17 cellular contexts compared by ENCODE assay signal in genomic region chr7:123771846-123772245, GRCh38. TPM values are rescaled to one million over a fixed set of nuclear protein-coding genes. Genes with fewer than 3 reads are reported as not detected.
A peak's percentile ranks its signal among the peaks of the same experiment; 100 is the strongest.
DNase-seq lines count a peak whose midpoint lies in the region; ATAC-seq and TF ChIP-seq lines count a peak whose summit lies in the region.
"Had no signal": no experiment of that assay in that cellular context is flagged by ENCODE, and none has a peak within 500 bp of the region (broad histone marks: within the 10 kb centered on the region; RNA-seq: fewer than 3 reads in every experiment).

No MANE protein-coding gene starts in this region.

- no peak for TF ChIP-seq CTCF in WTC11 (IDR thresholded peaks at IDR 0.05)
- TF ChIP-seq CTCF in omental fat pad (IDR thresholded peaks at IDR 0.05) = no peak

- peak; percentile 19 for DNase-seq in NCI-H82 (lab: John Stamatoyannopoulos, UW)
- no peak for DNase-seq in NCI-H82 treated with DMSO at 0.1 percent for 48 hours (lab: John Stamatoyannopoulos, UW; ENCODE audit: unreplicated experiment)
- DNase-seq in ELF-1 (ENCODE audit: low read depth, low spot score) = peak; percentile 44
- DNase-seq in WTC11 (ENCODE audit: low spot score) = no peak
- no peak for DNase-seq in epithelial cell of prostate (ENCODE audit: low read depth, low spot score)
- no peak for DNase-seq in omental fat pad (ENCODE audit: low spot score)
- DNase-seq: AML-193; BE2C; Calu3; CD4-positive, alpha-beta memory T cell; COR-L47; DMS79 treated with DMSO at 0.1 percent for 48 hours; GOT3; HFFc6 had no signal

- ATAC-seq in WTC11 = 0 out of 2 replicates have a peak, but pooled peaks have one; percentile 18
- no peak for ATAC-seq in omental fat pad (ENCODE audit: low FRiP score)
- no peak for ATAC-seq in GM18520 (IDR thresholded peaks at IDR 0.05; ENCODE audit: unreplicated experiment)
- ATAC-seq in GM21737 (IDR thresholded peaks at IDR 0.05; ENCODE audit: unreplicated experiment) = no peak

- POLR2A ChIA-PET in WTC11 (lab: Charles Lee) = interaction anchor here (0.7 kb wide), 1 partner anchor 20 kb away, joined by 3 read pairs; no protein-coding TSS in a partner anchor

- no peak overlapping the region for H3K4me3 Mint-ChIP-seq in WTC11
- H3K4me3 Mint-ChIP-seq: CD4-positive, alpha-beta memory T cell; HFFc6 had no signal

- no peaks in the 10 kb centered on the region for H3K9me3 Mint-ChIP-seq in WTC11
- H3K9me3 Mint-ChIP-seq: CD4-positive, alpha-beta memory T cell; HFFc6 had no signal

- peaks cover 31% of the 10 kb centered on the region for H3K4me1 Mint-ChIP-seq in WTC11

- no peaks in the 10 kb centered on the region for H3K36me3 Mint-ChIP-seq in WTC11
- H3K36me3 Mint-ChIP-seq: CD4-positive, alpha-beta memory T cell had no signal

- CTCF ChIA-PET in WTC11 (lab: Charles Lee) = interaction anchor here (0.7 to 2.1 kb wide), 2 partner anchors 21 to 100 kb away, joined by 4 to 7 read pairs; no protein-coding TSS in a partner anchor

- H3K27ac Mint-ChIP-seq in WTC11 = no peak overlapping the region
- H3K27ac Mint-ChIP-seq: HFFc6 had no signal

- peak overlapping the region; percentile 84 for H3K27ac ChIP-seq in epithelial cell of prostate
- H3K27ac ChIP-seq: 22Rv1 had no signal

- H3K27me3 Mint-ChIP-seq in WTC11 (ENCODE audit: low read depth) = no peaks in the 10 kb centered on the region; the same call in 1 of the 2 replicates

TF ChIP-seq in WTC11, 78 proteins besides CTCF, POLR2A, EP300 and RAD21:
- TF ChIP-seq KAT7 (CRISPR knock-in tag; IDR thresholded peaks at IDR 0.05; ENCODE audit: borderline replicate concordance) (no peak), CREM (CRISPR knock-in tag; IDR thresholded peaks at IDR 0.05) (no peak), CDX4 (CRISPR knock-in tag; IDR thresholded peaks at IDR 0.05; ENCODE audit: borderline replicate concordance) (no peak), ZSCAN18 (CRISPR knock-in tag; IDR thresholded peaks at IDR 0.05) (no peak), ZBTB21 (CRISPR knock-in tag; IDR thresholded peaks at IDR 0.05; ENCODE audit: borderline replicate concordance) (no peak), NR2C2 (CRISPR knock-in tag; IDR thresholded peaks at IDR 0.05) (no peak), MAX (CRISPR knock-in tag; IDR thresholded peaks at IDR 0.05) (no peak), NFYB (CRISPR knock-in tag; conservative IDR thresholded peaks at IDR 0.05; ENCODE audit: low read depth) (no peak), AR (CRISPR knock-in tag; IDR thresholded peaks at IDR 0.05) (no peak), ZNF425 (CRISPR knock-in tag; conservative IDR thresholded peaks at IDR 0.05) (no peak), TCF7 (CRISPR knock-in tag; IDR thresholded peaks at IDR 0.05; ENCODE audit: low read depth) (no peak), CBFB (CRISPR knock-in tag; IDR thresholded peaks at IDR 0.05; ENCODE audit: low read depth) (no peak)

RNA-seq across cellular contexts. Expression of gene WASL, which starts 23.0 kb away (rescaled TPM):
- total RNA-seq in WTC11 (2021) (29.9 to 34.4 TPM (median 30.0 TPM) in 3 replicates), omental fat pad (10 to 100 TPM; 23.8 to 30.9 (median 27.6) TPM)

Comparison
In these comparisons a context has a peak if more than half of its experiments do, and no peak if none do; other contexts are left out.
1. DNase-seq: peak in NCI-H82 (single experiment) and ELF-1 (single experiment); none in NCI-H82 treated with DMSO at 0.1 percent for 48 hours (single experiment), WTC11 (single experiment), epithelial cell of prostate (single experiment) and omental fat pad (single experiment).